12 cellular contexts compared by ENCODE assay signal in the genomic region with DNA sequence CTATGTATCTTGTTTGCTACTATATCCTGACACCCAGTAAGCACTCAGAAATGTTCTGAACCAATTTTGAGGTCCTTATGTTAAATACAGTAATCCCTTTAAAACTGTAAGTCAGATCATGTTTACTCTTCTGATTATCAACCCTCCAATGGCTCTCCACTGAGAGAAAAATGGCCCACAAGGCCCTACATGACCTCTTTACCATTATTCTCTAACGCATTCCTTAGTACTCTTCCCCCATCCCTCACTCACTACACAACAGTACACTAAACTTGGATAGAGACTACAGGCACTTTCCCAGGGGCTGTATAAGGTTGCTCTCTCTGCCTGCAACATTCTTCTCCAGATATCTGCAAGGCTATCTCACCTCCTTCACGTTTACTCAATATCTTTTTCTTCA. TPM values are rescaled to one million over a fixed set of nuclear protein-coding genes. Genes with fewer than 3 reads are reported as not detected.
DNase-seq lines count a peak whose midpoint lies in the region; ATAC-seq and TF ChIP-seq lines count a peak whose summit lies in the region.
"Had no signal": no experiment of that assay in that cellular context is flagged by ENCODE, and none has a peak within 500 bp of the region (broad histone marks: within the 10 kb centered on the region; RNA-seq: fewer than 3 reads in every experiment).

No MANE protein-coding gene starts in this region.

- peaks cover 24% of the 10 kb centered on the region for H3K36me3 Mint-ChIP-seq in CD4-positive, CD25-positive, alpha-beta regulatory T cell
- H3K36me3 Mint-ChIP-seq in H9 (ENCODE audit: insufficient read depth in 1 of 3, low read depth in 3 of 3) (peaks cover 9 to 45% (median 44%) of the 10 kb centered on the region in 3 experiments; a peak in 6 of 7 replicates), T-helper 17 cell (ENCODE audit: low read depth) (peaks cover 7% of the 10 kb centered on the region)

- H3K27ac Mint-ChIP-seq in CD4-positive, CD25-positive, alpha-beta regulatory T cell = peak overlapping the region in 2 of 3 donors; percentile 62 to 97
- H3K27ac Mint-ChIP-seq in H9 = no peak overlapping the region; a peak in 1 of 7 replicates
- peak overlapping the region; percentile 77 for H3K27ac Mint-ChIP-seq in T-helper 17 cell

- TF ChIP-seq EP300 in gastroesophageal sphincter (IDR thresholded peaks at IDR 0.05) = no peak

- DNase-seq in CD4-positive, CD25-positive, alpha-beta regulatory T cell = no peak
- DNase-seq in H9 (no peak), T-helper 17 cell (no peak), mesenchymal stem cell (no peak)
- no peak for DNase-seq in activated CD4-positive, CD25-positive, alpha-beta regulatory T cell (lab: John Stamatoyannopoulos, UW)
- DNase-seq: activated gamma-delta T cell treated with Interleukin-2 at 50 U/mL for 16 hours, islet precursor cell, Peyer's patch had no signal

- H2BK20ac ChIP-seq in H9 (ENCODE audit: low read depth, low read length, poor library complexity, severe bottlenecking) = no peak overlapping the region

- peak overlapping the region; percentile 89 to 98 (median 91) for H3K4me3 Mint-ChIP-seq in CD4-positive, CD25-positive, alpha-beta regulatory T cell
- H3K4me3 Mint-ChIP-seq in H9 = peak overlapping the region; percentile 89 to 91
- peak overlapping the region; percentile 50 for H3K4me3 Mint-ChIP-seq in T-helper 17 cell

- H3K27ac ChIP-seq in CD4-positive, CD25-positive, alpha-beta regulatory T cell (ENCODE audit: insufficient read depth, low read length, poor library complexity, severe bottlenecking) = no peak overlapping the region
- H3K27ac ChIP-seq in H9 (ENCODE audit: insufficient read length, low read depth, low read length) (no peak overlapping the region), mesenchymal stem cell (ENCODE audit: low read length, poor library complexity, severe bottlenecking) (no peak overlapping the region), gastroesophageal sphincter (no peak overlapping the region)
- H3K27ac ChIP-seq: coronary artery, Peyer's patch had no signal

- no peak overlapping the region for H3K18ac ChIP-seq in H9 (ENCODE audit: insufficient read length, low read depth, low read length)
- no peak overlapping the region for H3K18ac ChIP-seq in mesenchymal stem cell (ENCODE audit: low read depth in 1 of 2, low read length in 2 of 2)

- H3K14ac ChIP-seq in H9 (ENCODE audit: insufficient read depth, low read length) (no peak overlapping the region), mesenchymal stem cell (ENCODE audit: low read length in 2 of 2) (no peak overlapping the region)

- H3K79me1 ChIP-seq in H9 (ENCODE audit: insufficient read depth, low read depth, low read length, poor library complexity, severe bottlenecking) (no peaks in the 10 kb centered on the region), mesenchymal stem cell (replicated peaks; ENCODE audit: low read length, poor library complexity, severe bottlenecking) (peaks cover 12% of the 10 kb centered on the region)

- no peaks in the 10 kb centered on the region for H3K9me3 ChIP-seq in CD4-positive, CD25-positive, alpha-beta regulatory T cell (ENCODE audit: control insufficient read depth in 2 of 2, low read length in 2 of 2)
- H3K9me3 ChIP-seq in H9 (ENCODE audit: control insufficient read depth, low read depth, low read length) = no peaks in the 10 kb centered on the region
- H3K9me3 ChIP-seq in T-helper 17 cell (ENCODE audit: control insufficient read depth, low read length, poor library complexity, severe bottlenecking) = no peaks in the 10 kb centered on the region
- no peaks in the 10 kb centered on the region for H3K9me3 ChIP-seq in mesenchymal stem cell (ENCODE audit: control insufficient read depth, low read length)
- no peaks in the 10 kb centered on the region for H3K9me3 ChIP-seq in gastroesophageal sphincter
- H3K9me3 ChIP-seq: Peyer's patch had no signal

- TF ChIP-seq POLR2A in gastroesophageal sphincter (IDR thresholded peaks at IDR 0.05) = no peak

- H2BK12ac ChIP-seq in H9 (ENCODE audit: insufficient read length, low read depth, low read length) = no peak overlapping the region
- H2BK12ac ChIP-seq in mesenchymal stem cell (ENCODE audit: low read length in 2 of 2) = no peak overlapping the region

- H2BK15ac ChIP-seq in H9 (ENCODE audit: low read depth, low read length) = no peak overlapping the region
- no peak overlapping the region for H2BK15ac ChIP-seq in mesenchymal stem cell (ENCODE audit: low read depth, poor library complexity, severe bottlenecking)

- H2AFZ ChIP-seq in H9 (ENCODE audit: low read length) = no peak overlapping the region
- H2AFZ ChIP-seq in mesenchymal stem cell (ENCODE audit: low read depth, low read length) = no peak overlapping the region

- no peak overlapping the region for H4K5ac ChIP-seq in H9 (ENCODE audit: insufficient read length, low read depth, low read length)

- H2AK5ac ChIP-seq in H9 (ENCODE audit: insufficient read length, low read length) (no peak overlapping the region), mesenchymal stem cell (ENCODE audit: low read length, severe bottlenecking) (no peak overlapping the region)

- no peaks in the 10 kb centered on the region for H4K20me1 ChIP-seq in H9 (ENCODE audit: control insufficient read depth, insufficient read depth, insufficient read length)

- no peak overlapping the region for H2BK5ac ChIP-seq in H9 (ENCODE audit: insufficient read length, low read length)
- no peak overlapping the region for H2BK5ac ChIP-seq in mesenchymal stem cell (ENCODE audit: low read depth, low read length, poor library complexity, severe bottlenecking)

- ATAC-seq in CD4-positive, CD25-positive, alpha-beta regulatory T cell (ENCODE audit: low read depth in 2 of 2) = no peak
- ATAC-seq in T-helper 17 cell (no peak), GM19452 (IDR thresholded peaks at IDR 0.05; ENCODE audit: unreplicated experiment) (no peak), GM19035 (IDR thresholded peaks at IDR 0.05; ENCODE audit: unreplicated experiment) (no peak), gastroesophageal sphincter (no peak)

- H3K4ac ChIP-seq in H9 (ENCODE audit: low read depth, low read length) (no peak overlapping the region), mesenchymal stem cell (ENCODE audit: low read depth in 1 of 2, low read length in 2 of 2) (no peak overlapping the region)

- no peak overlapping the region for H3K4me2 ChIP-seq in H9 (ENCODE audit: insufficient read depth, insufficient read length, low read length)
- H3K4me2 ChIP-seq in mesenchymal stem cell (ENCODE audit: low read length, poor library complexity, severe bottlenecking) = no peak overlapping the region

- H3K56ac ChIP-seq in H9 (ENCODE audit: insufficient read length, low read depth, low read length) = no peak overlapping the region

- H3K36me3 ChIP-seq in CD4-positive, CD25-positive, alpha-beta regulatory T cell (ENCODE audit: control insufficient read depth, insufficient read depth, low read length) = peaks cover 40% of the 10 kb centered on the region
- H3K36me3 ChIP-seq in mesenchymal stem cell (ENCODE audit: control insufficient read depth in 1 of 2, insufficient read depth in 2 of 2, low read depth in 1 of 2, low read length in 2 of 2) (peaks cover 3 to 37% of the 10 kb centered on the region in 2 experiments), gastroesophageal sphincter (peaks cover 0 to 42% of the 10 kb centered on the region in 2 donors)

- H3K9me3 Mint-ChIP-seq in CD4-positive, CD25-positive, alpha-beta regulatory T cell = no peaks in the 10 kb centered on the region
- H3K9me3 Mint-ChIP-seq in H9 = no peaks in the 10 kb centered on the region

- H4K8ac ChIP-seq in H9 (replicated peaks; ENCODE audit: insufficient read length, low read depth, low read length) (no peak overlapping the region), mesenchymal stem cell (ENCODE audit: low read length) (no peak overlapping the region)

- peak overlapping the region; percentile 97 for H3K4me3 ChIP-seq in CD4-positive, CD25-positive, alpha-beta regulatory T cell (ENCODE audit: low read depth, low read length)
- H3K4me3 ChIP-seq in mesenchymal stem cell (ENCODE audit: insufficient read depth in 1 of 2, low read depth in 1 of 2, low read length in 2 of 2) (no peak overlapping the region), gastroesophageal sphincter (no peak overlapping the region)
- H3K4me3 ChIP-seq: coronary artery, Peyer's patch had no signal

- H2BK120ac ChIP-seq in H9 (ENCODE audit: low read depth, low read length, poor library complexity, severe bottlenecking) = no peak overlapping the region
- H2BK120ac ChIP-seq in mesenchymal stem cell (ENCODE audit: low read depth, low read length) = no peak overlapping the region

- H4K91ac ChIP-seq in H9 (ENCODE audit: insufficient read length, low read depth, low read length) (no peak overlapping the region), mesenchymal stem cell (ENCODE audit: low read length) (no peak overlapping the region)

- TF ChIP-seq CTCF in H9 (conservative IDR thresholded peaks at IDR 0.05) = no peak
- TF ChIP-seq CTCF in gastroesophageal sphincter (IDR thresholded peaks at IDR 0.05) = no peak

- no peak overlapping the region for H3K23ac ChIP-seq in H9 (ENCODE audit: insufficient read length, low read depth, low read length)
- no peak overlapping the region for H3K23ac ChIP-seq in mesenchymal stem cell (ENCODE audit: low read length in 2 of 2)

- H3K4me1 Mint-ChIP-seq in CD4-positive, CD25-positive, alpha-beta regulatory T cell = peaks cover 23 to 56% (median 40%) of the 10 kb centered on the region in 4 donors
- peaks cover 23 to 30% of the 10 kb centered on the region in 2 experiments for H3K4me1 Mint-ChIP-seq in H9
- peaks cover 38% of the 10 kb centered on the region for H3K4me1 Mint-ChIP-seq in T-helper 17 cell

- no peaks in the 10 kb centered on the region for H3K27me3 ChIP-seq in CD4-positive, CD25-positive, alpha-beta regulatory T cell (ENCODE audit: control insufficient read depth, insufficient read depth, low read length)
- no peaks in the 10 kb centered on the region for H3K27me3 ChIP-seq in H9 (ENCODE audit: insufficient read depth, low read length)
- H3K27me3 ChIP-seq in mesenchymal stem cell (ENCODE audit: control insufficient read depth in 1 of 2, insufficient read depth in 1 of 2, low read length in 2 of 2) = no peaks in the 10 kb centered on the region
- H3K27me3 ChIP-seq in gastroesophageal sphincter = no peaks in the 10 kb centered on the region
- H3K27me3 ChIP-seq: Peyer's patch had no signal

- H3K79me2 ChIP-seq in H9 (ENCODE audit: insufficient read depth, low read length) = peaks cover 2% of the 10 kb centered on the region; the same call in 1 of the 2 replicates

- H3K9ac ChIP-seq in H9 (ENCODE audit: extremely low read depth, insufficient read length, low read length) (no peak overlapping the region), mesenchymal stem cell (ENCODE audit: low read length) (peak overlapping the region; percentile 0)

- H3K4me1 ChIP-seq in CD4-positive, CD25-positive, alpha-beta regulatory T cell (ENCODE audit: control insufficient read depth, insufficient read depth, low read length, poor library complexity, severe bottlenecking) = peaks cover 31% of the 10 kb centered on the region
- H3K4me1 ChIP-seq in H9 (ENCODE audit: insufficient read depth, low read length) (no peaks in the 10 kb centered on the region; the same call in 1 of the 2 replicates), mesenchymal stem cell (ENCODE audit: control insufficient read depth, insufficient read depth, low read depth, low read length) (peaks cover 1% of the 10 kb centered on the region), gastroesophageal sphincter (peaks cover 0 to 33% (median 9%) of the 10 kb centered on the region in 3 donors)

- peaks cover 3% of the 10 kb centered on the region for H3K23me2 ChIP-seq in H9 (ENCODE audit: insufficient read length, low read depth, low read length, poor library complexity, severe bottlenecking)

- WGBS in H9 (ENCODE audit: extremely low coverage, insufficient read length, low lambda C conversion rate) = 100% methylated on average over 1 of the region's 2 CpGs
- WGBS in mesenchymal stem cell = 80% methylated on average over 2 of the region's 2 CpGs
- 51 to 83% methylated on average over 2 of the region's 2 CpGs for WGBS in gastroesophageal sphincter (ENCODE audit: low coverage in 1 of 2), 2 donors

- no peaks in the 10 kb centered on the region for H3K27me3 Mint-ChIP-seq in CD4-positive, CD25-positive, alpha-beta regulatory T cell
- no peaks in the 10 kb centered on the region for H3K27me3 Mint-ChIP-seq in H9 (ENCODE audit: low read depth)
- H3K27me3 Mint-ChIP-seq in T-helper 17 cell = no peaks in the 10 kb centered on the region

- no peak overlapping the region for H3T11ph ChIP-seq in H9 (ENCODE audit: low read length)

RNA-seq across cellular contexts. Expression of gene TOPBP1, which starts 1.9 kb away (rescaled TPM):
- total RNA-seq in CD4-positive, CD25-positive, alpha-beta regulatory T cell = 44.7 TPM
- polyA plus RNA-seq in CD4-positive, CD25-positive, alpha-beta regulatory T cell = 10 to 100 TPM in 2 of 4 donors, 1 to 10 TPM in 2; 7.6 to 11.5 (median 10.1) TPM
- 47.4 and 51.5 TPM in 2 replicates for total RNA-seq in H9 (2021)
- 10 to 100 TPM; 33.5 to 46.3 TPM for total RNA-seq in T-helper 17 cell
- 11.4 TPM for polyA plus RNA-seq in mesenchymal stem cell (2013, experiment 1 of 2)
- 11.3 TPM for polyA plus RNA-seq in mesenchymal stem cell (2013, experiment 2 of 2)
- 10 to 100 TPM; 16.5 to 29.3 (median 21.9) TPM for total RNA-seq in gastroesophageal sphincter

Comparison
In these comparisons a context has a peak if more than half of its experiments do, and no peak if none do; other contexts are left out.
1. H3K27ac Mint-ChIP-seq: peak in CD4-positive, CD25-positive, alpha-beta regulatory T cell (2 of 3) and T-helper 17 cell (single experiment); none in H9 (0 of 3).
2. Peak in every context shown above with its lines, with median percentiles within 50 percentile points of each other: H3K4me3 Mint-ChIP-seq.